Comparison of ENCODE assay signal across 23 cellular contexts in the genomic region with DNA sequence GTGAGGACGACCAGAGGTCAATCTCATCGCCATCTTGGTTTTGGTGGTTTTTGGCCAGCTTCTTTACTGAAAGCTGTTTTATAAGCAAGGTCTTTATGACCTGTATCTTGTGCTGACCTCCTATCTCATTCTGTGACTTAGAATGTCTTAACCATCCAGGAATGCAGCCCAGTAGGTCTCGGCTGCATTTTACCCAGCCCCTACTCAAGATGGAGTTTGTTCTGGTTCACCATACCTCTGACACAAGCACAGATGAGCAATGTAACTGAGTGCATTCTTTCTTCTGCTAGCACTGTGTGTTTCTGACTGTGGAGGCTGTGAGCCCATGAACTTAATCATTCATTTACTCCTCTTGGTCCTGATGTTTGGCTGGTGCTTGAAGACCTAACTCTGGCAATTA.
"Had no signal": no experiment of that assay in that cellular context is flagged by ENCODE, and none has a peak within 500 bp of the region (broad histone marks: within the 10 kb centered on the region; RNA-seq: fewer than 3 reads in every experiment).

No MANE protein-coding gene starts in this region.

- H3K36me3 ChIP-seq: breast epithelium had no signal

- H3K27ac ChIP-seq: breast epithelium had no signal

- H3K27me3 Mint-ChIP-seq: activated CD4-positive, alpha-beta T cell treated with anti-CD3 and anti-CD28 coated beads, Interleukin-2, amount 10 ng/mL, durations not matched to agents 7 days and 5 days; IgD-negative memory B cell; T-helper 17 cell had no signal

- H3K4me1 Mint-ChIP-seq: activated CD4-positive, alpha-beta T cell treated with anti-CD3 and anti-CD28 coated beads, Interleukin-2, amount 10 ng/mL, durations not matched to agents 7 days and 5 days; IgD-negative memory B cell; T-helper 17 cell had no signal

- H3K9me3 ChIP-seq: breast epithelium had no signal

- ATAC-seq: activated naive CD4-positive, alpha-beta T cell treated with anti-CD3 and anti-CD28 coated beads, Interleukin-2, amount 50 U/mL, for 72 hours; activated T-cell treated with anti-CD3 and anti-CD28 coated beads, Interleukin-2, amount 50 U/mL, for 4 hours; T-helper 17 cell; WTC11 had no signal

- H3K36me3 Mint-ChIP-seq: activated CD4-positive, alpha-beta memory T cell treated with anti-CD3 and anti-CD28 coated beads for 36 hours; activated naive CD4-positive, alpha-beta T cell treated with anti-CD3 and anti-CD28 coated beads, Interleukin-2, amount 50 U/mL, for 72 hours; IgD-negative memory B cell had no signal

- H3K27ac Mint-ChIP-seq: activated CD4-positive, alpha-beta memory T cell treated with anti-CD3 and anti-CD28 coated beads for 36 hours; activated CD4-positive, alpha-beta T cell treated with anti-CD3 and anti-CD28 coated beads, Interleukin-2, amount 10 ng/mL, durations not matched to agents 7 days and 5 days; IgD-negative memory B cell; T-helper 17 cell; WTC11 had no signal

- H3K4me1 ChIP-seq: breast epithelium had no signal

- H3K9me3 Mint-ChIP-seq: activated CD4-positive, alpha-beta memory T cell treated with anti-CD3 and anti-CD28 coated beads for 36 hours; activated CD4-positive, alpha-beta T cell treated with anti-CD3 and anti-CD28 coated beads, Interleukin-2, amount 10 ng/mL, durations not matched to agents 7 days and 5 days; activated T-cell treated with anti-CD3 and anti-CD28 coated beads, Interleukin-2, amount 50 U/mL, for 4 hours had no signal

- DNase-seq: activated CD4-positive, alpha-beta memory T cell treated with anti-CD3 and anti-CD28 coated beads for 36 hours; activated CD4-positive, alpha-beta T cell treated with anti-CD3 and anti-CD28 coated beads for 1 hour; activated CD4-positive, alpha-beta T cell treated with anti-CD3 and anti-CD28 coated beads, Interleukin-2, amount 10 ng/mL, durations not matched to agents 7 days and 5 days; activated CD8-positive, alpha-beta memory T cell treated with anti-CD3 and anti-CD28 coated beads for 24 hours; activated effector memory CD4-positive, alpha-beta T cell treated with anti-CD3 and anti-CD28 coated beads, Interleukin-2, amount 50 U/mL, for 16 hours; activated naive CD4-positive, alpha-beta T cell treated with Interleukin-2 at 50 U/mL for 16 hours; activated T-cell treated with anti-CD3 and anti-CD28 coated beads, Interleukin-2, amount 50 U/mL, for 4 hours; amygdala; KG1; NCI-H1092; NCI-H1417; NCI-H2029; NCI-H2107; NCI-H2171 treated with DMSO at 0.1 percent for 48 hours; NCI-H526; NCI-H774; SIG-M5; T-helper 17 cell; T-helper 9 cell had no signal

- H3K4me3 Mint-ChIP-seq: activated CD4-positive, alpha-beta memory T cell treated with anti-CD3 and anti-CD28 coated beads for 36 hours; activated CD4-positive, alpha-beta T cell treated with anti-CD3 and anti-CD28 coated beads, Interleukin-2, amount 10 ng/mL, durations not matched to agents 7 days and 5 days; activated T-cell treated with anti-CD3 and anti-CD28 coated beads, Interleukin-2, amount 50 U/mL, for 4 hours; IgD-negative memory B cell; T-helper 17 cell; WTC11 had no signal

- H3K4me3 ChIP-seq: breast epithelium had no signal

- H3K27me3 ChIP-seq: breast epithelium had no signal
